ENCODE assay signal across 9 cellular contexts in genomic region chr5:152527358-152528048, GRCh38.
DNase-seq lines count a peak whose midpoint lies in the region; ATAC-seq and TF ChIP-seq lines count a peak whose summit lies in the region.
"Had no signal": no experiment of that assay in that cellular context is flagged by ENCODE, and none has a peak within 500 bp of the region (broad histone marks: within the 10 kb centered on the region; RNA-seq: fewer than 3 reads in every experiment).

No MANE protein-coding gene starts in this region.

- no peak overlapping the region for H3K27ac ChIP-seq in SK-N-SH (ENCODE audit: low read depth in 2 of 2, low read length in 1 of 2)
- no peak overlapping the region for H3K27ac ChIP-seq in mesenchymal stem cell (ENCODE audit: low read length, poor library complexity, severe bottlenecking)

- H3K4me2 ChIP-seq in SK-N-SH = no peak overlapping the region
- H3K4me2 ChIP-seq in mesenchymal stem cell (ENCODE audit: low read length, poor library complexity, severe bottlenecking) = no peak overlapping the region

- H3K9ac ChIP-seq in SK-N-SH (no peak overlapping the region), mesenchymal stem cell (ENCODE audit: low read length) (peak overlapping the region; percentile 58)

- no peak for TF ChIP-seq RAD21 in SK-N-SH (IDR thresholded peaks at IDR 0.05; ENCODE audit: low read length)

- H3K9me3 Mint-ChIP-seq in CD14-positive monocyte = peaks cover 0 to 3% (median 0%) of the 10 kb centered on the region in 7 donors

- no peak overlapping the region for H2BK12ac ChIP-seq in mesenchymal stem cell (ENCODE audit: low read length in 2 of 2)

- no peaks in the 10 kb centered on the region for H3K36me3 Mint-ChIP-seq in CD14-positive monocyte

- DNase-seq in SK-N-SH (no peak), mesenchymal stem cell (no peak), NCI-H1048 (lab: John Stamatoyannopoulos, UW) (no peak), NCI-H1092 treated with DMSO at 0.1 percent for 48 hours (lab: John Stamatoyannopoulos, UW) (no peak), CD14-positive monocyte (ENCODE audit: low spot score) (no peak)
- DNase-seq: Kasumi-1 had no signal

- H2BK15ac ChIP-seq in mesenchymal stem cell (ENCODE audit: low read depth, poor library complexity, severe bottlenecking) = no peak overlapping the region

- H2BK5ac ChIP-seq in mesenchymal stem cell (ENCODE audit: low read depth, low read length, poor library complexity, severe bottlenecking) = no peak overlapping the region

- no peak overlapping the region for H4K8ac ChIP-seq in mesenchymal stem cell (ENCODE audit: low read length)

- H3K36me3 ChIP-seq in SK-N-SH (replicated peaks in 1 of 2; ENCODE audit: control insufficient read depth in 1 of 2, insufficient read depth in 2 of 2, low read length in 1 of 2) (no peaks in the 10 kb centered on the region), mesenchymal stem cell (ENCODE audit: control insufficient read depth in 1 of 2, insufficient read depth in 2 of 2, low read depth in 1 of 2, low read length in 2 of 2) (no peaks in the 10 kb centered on the region)

- TF ChIP-seq CTCF in SK-N-SH (IDR thresholded peaks at IDR 0.05) (no peak), CD14-positive monocyte (IDR thresholded peaks at IDR 0.05) (no peak)

- WGBS in SK-N-SH (ENCODE audit: low lambda C conversion rate) = 12% methylated on average over 3 of the region's 3 CpGs
- no CpG with 5 or more reads among the region's 3 CpGs for WGBS in mesenchymal stem cell

- H3F3A ChIP-seq in SK-N-SH (replicated peaks; ENCODE audit: insufficient read depth) = no peaks in the 10 kb centered on the region

- H3K18ac ChIP-seq in mesenchymal stem cell (ENCODE audit: low read depth in 1 of 2, low read length in 2 of 2) = no peak overlapping the region

- H3K27me3 ChIP-seq in SK-N-SH (ENCODE audit: insufficient read depth) (no peaks in the 10 kb centered on the region), mesenchymal stem cell (ENCODE audit: control insufficient read depth in 1 of 2, insufficient read depth in 1 of 2, low read length in 2 of 2) (no peaks in the 10 kb centered on the region)

- intact Hi-C loops in CD14-positive monocyte (cut with micrococcal nuclease) = no loop called here

- no peak overlapping the region for H2BK120ac ChIP-seq in mesenchymal stem cell (ENCODE audit: low read depth, low read length)

- H2AFZ ChIP-seq in SK-N-SH (ENCODE audit: low read depth) (peak overlapping the region; percentile 42; the same call in 1 of the 2 replicates), mesenchymal stem cell (ENCODE audit: low read depth, low read length) (no peak overlapping the region)

- H3K14ac ChIP-seq in mesenchymal stem cell (ENCODE audit: low read length in 2 of 2) = no peak overlapping the region

- peak overlapping the region in 2 of 7 donors; percentile 10 to 31 for H3K27ac Mint-ChIP-seq in CD14-positive monocyte

- H3K27me3 Mint-ChIP-seq in CD14-positive monocyte (ENCODE audit: low read depth in 3 of 3) = peaks cover 2 to 7% (median 6%) of the 10 kb centered on the region in 3 donors

- H3K4ac ChIP-seq in mesenchymal stem cell (ENCODE audit: low read depth in 1 of 2, low read length in 2 of 2) = no peak overlapping the region

- H3K4me3 Mint-ChIP-seq in CD14-positive monocyte = no peak overlapping the region

- ATAC-seq in SK-N-SH treated with all-trans-retinoic acid at 6 μM for 48 hours = no peak
- peak; percentile 70 for ATAC-seq in GM21529 (IDR thresholded peaks at IDR 0.05; ENCODE audit: unreplicated experiment)
- ATAC-seq in HG03442 (IDR thresholded peaks at IDR 0.05; ENCODE audit: unreplicated experiment) = peak; percentile 58

- no peak overlapping the region for H3K23ac ChIP-seq in mesenchymal stem cell (ENCODE audit: low read length in 2 of 2)

- no peaks in the 10 kb centered on the region for H3K79me2 ChIP-seq in SK-N-SH (ENCODE audit: insufficient read depth)

- H3K79me1 ChIP-seq in mesenchymal stem cell (replicated peaks; ENCODE audit: low read length, poor library complexity, severe bottlenecking) = no peaks in the 10 kb centered on the region

- H3K4me1 ChIP-seq in SK-N-SH (ENCODE audit: control insufficient read depth in 1 of 2, insufficient read depth in 2 of 2, low read depth in 1 of 2, low read length in 1 of 2) (no peaks in the 10 kb centered on the region), mesenchymal stem cell (ENCODE audit: control insufficient read depth, insufficient read depth, low read depth, low read length) (no peaks in the 10 kb centered on the region)

- CTCF ChIA-PET in SK-N-SH (lab: Yijun Ruan, JAX) = interaction anchor here (1.3 to 1.8 kb wide), 2 partner anchors 13 to 22 kb away, joined by 4 to 6 read pairs; no protein-coding TSS in a partner anchor

- no peaks in the 10 kb centered on the region for H3K9me2 ChIP-seq in SK-N-SH

- H3K4me3 ChIP-seq in SK-N-SH (ENCODE audit: low read depth in 2 of 2, low read length in 1 of 2) (no peak overlapping the region; a peak in 1 of 4 replicates), mesenchymal stem cell (ENCODE audit: insufficient read depth in 1 of 2, low read depth in 1 of 2, low read length in 2 of 2) (peak overlapping the region in 1 of 2 experiments; percentile 27)

- H3K9me3 ChIP-seq in SK-N-SH = no peaks in the 10 kb centered on the region
- H3K9me3 ChIP-seq in mesenchymal stem cell (ENCODE audit: control insufficient read depth, low read length) = no peaks in the 10 kb centered on the region

- H4K91ac ChIP-seq in mesenchymal stem cell (ENCODE audit: low read length) = no peak overlapping the region

- no peaks in the 10 kb centered on the region for H4K20me1 ChIP-seq in SK-N-SH (ENCODE audit: insufficient read depth)

- POLR2A ChIA-PET in SK-N-SH (lab: Yijun Ruan, JAX) = no interaction called here

- peaks cover 14% of the 10 kb centered on the region for H3K4me1 Mint-ChIP-seq in CD14-positive monocyte

- no peak for TF ChIP-seq EP300 in SK-N-SH (IDR thresholded peaks at IDR 0.05; ENCODE audit: borderline replicate concordance in 1 of 2, low read depth in 1 of 2, low read length in 1 of 2)

- no peak overlapping the region for H2AK5ac ChIP-seq in mesenchymal stem cell (ENCODE audit: low read length, severe bottlenecking)

TF ChIP-seq in SK-N-SH, 30 proteins besides CTCF, POLR2A, EP300 and RAD21 (continues in another document):
- TF ChIP-seq USF1 (IDR thresholded peaks at IDR 0.05; ENCODE audit: borderline replicate concordance, low read depth) (no peak), PBX3 (IDR thresholded peaks at IDR 0.05) (no peak), YY1 (IDR thresholded peaks at IDR 0.05; ENCODE audit: low read depth) (no peak), EZH2phosphoT487 (IDR thresholded peaks at IDR 0.05; ENCODE audit: borderline replicate concordance, low read depth) (no peak), TAF1 (IDR thresholded peaks at IDR 0.05; ENCODE audit: borderline replicate concordance, low read depth, low read length) (no peak), POLR2AphosphoS5 (IDR thresholded peaks at IDR 0.05; ENCODE audit: low read depth, low read length) (no peak), ELF1 (IDR thresholded peaks at IDR 0.05) (no peak)

TF ChIP-seq in SK-N-SH treated with all-trans-retinoic acid at 6 μM for 48 hours, 23 proteins besides CTCF, POLR2A, EP300 and RAD21 (continues in another document):
- TF ChIP-seq TSHZ2 (CRISPR knock-in tag; IDR thresholded peaks at IDR 0.05) = no peak
- no peak for TF ChIP-seq ISL1 (CRISPR knock-in tag; IDR thresholded peaks at IDR 0.05)
- TF ChIP-seq TOX (CRISPR knock-in tag; IDR thresholded peaks at IDR 0.05; ENCODE audit: borderline replicate concordance) = no peak
- no peak for TF ChIP-seq POU6F1 (CRISPR knock-in tag; IDR thresholded peaks at IDR 0.05; ENCODE audit: borderline replicate concordance, low read depth)
- TF ChIP-seq ESRRG (CRISPR knock-in tag; IDR thresholded peaks at IDR 0.05) = no peak
